In genomic region chr1:145962157-145963102, GRCh38 we compare ENCODE assay signal across 8 cellular contexts. TPM values are rescaled to one million over a fixed set of nuclear protein-coding genes. Genes with fewer than 3 reads are reported as not detected.
DNase-seq lines count a peak whose midpoint lies in the region; ATAC-seq and TF ChIP-seq lines count a peak whose summit lies in the region.

No MANE protein-coding gene starts in this region.

- H3K27me3 ChIP-seq in RWPE2 (ENCODE audit: insufficient read depth, poor library complexity, severe bottlenecking) (no peaks in the 10 kb centered on the region), brain microvascular endothelial cell (replicated peaks) (no peaks in the 10 kb centered on the region), kidney epithelial cell (ENCODE audit: control insufficient read depth, insufficient read depth, low read length) (no peaks in the 10 kb centered on the region)

- TF ChIP-seq CTCF in GM13976 (IDR thresholded peaks at IDR 0.05; ENCODE audit: borderline replicate concordance, control extremely low read depth, extremely low read depth, insufficient read depth, missing control alignments), result no peak
- no peak for TF ChIP-seq CTCF in RWPE2 (IDR thresholded peaks at IDR 0.05; ENCODE audit: poor library complexity, severe bottlenecking)
- no peak for TF ChIP-seq CTCF in brain microvascular endothelial cell (IDR thresholded peaks at IDR 0.05; ENCODE audit: low read depth, low read length, missing control alignments)
- TF ChIP-seq CTCF in kidney epithelial cell (IDR thresholded peaks at IDR 0.05; ENCODE audit: insufficient read depth, low read length, poor library complexity, severe bottlenecking), result no peak

- in situ Hi-C loops in GM13976 (cut with MboI; ENCODE audit: low sequenced_read_pairs, unreplicated experiment) (no loop called here), brain microvascular endothelial cell (cut with HindIII; ENCODE audit: low pct_ligation_motif_present, low sequenced_read_pairs) (no loop called here)

- no peaks in the 10 kb centered on the region for H3K36me3 ChIP-seq in RWPE2 (ENCODE audit: low read depth)
- H3K36me3 ChIP-seq in brain microvascular endothelial cell (replicated peaks), result no peaks in the 10 kb centered on the region
- H3K36me3 ChIP-seq in kidney epithelial cell (ENCODE audit: control insufficient read depth, insufficient read depth, low read length), result no peaks in the 10 kb centered on the region

- H3K27ac ChIP-seq in RWPE2 (ENCODE audit: poor library complexity, severe bottlenecking) (peak overlapping the region; percentile 80), brain microvascular endothelial cell (peak overlapping the region; percentile 11)

- ATAC-seq in RWPE2 (ENCODE audit: low read depth) (no peak), GM21786 (IDR thresholded peaks at IDR 0.05; ENCODE audit: unreplicated experiment) (no peak), HG02970 (IDR thresholded peaks at IDR 0.05; ENCODE audit: low FRiP score, unreplicated experiment) (no peak)

- peak; percentile 58 for DNase-seq in GM13976 (ENCODE audit: low spot score)
- peak; percentile 61 for DNase-seq in RWPE2 (ENCODE audit: low spot score)
- no peak for DNase-seq in brain microvascular endothelial cell
- no peak for DNase-seq in kidney epithelial cell (ENCODE audit: low read depth)
- DNase-seq in stimulated activated CD4-positive, alpha-beta T cell treated with anti-CD3 and anti-CD28 coated beads, Interleukin-1b, Interleukin-23, amount 100 ng/mL, for 48 hours, result peak; percentile 33
- no peak for DNase-seq in HPDE6-E6E7 (ENCODE audit: extremely low spot score)

- H3K4me3 ChIP-seq in RWPE2 (ENCODE audit: severe bottlenecking), result peak overlapping the region; percentile 35
- peak overlapping the region; percentile 77 for H3K4me3 ChIP-seq in brain microvascular endothelial cell (ENCODE audit: low read depth, low read length)
- peak overlapping the region; percentile 56 for H3K4me3 ChIP-seq in kidney epithelial cell (ENCODE audit: low read depth, low read length)

- H3K9me3 ChIP-seq in RWPE2 (ENCODE audit: severe bottlenecking), result no peaks in the 10 kb centered on the region

- peaks cover 15% of the 10 kb centered on the region for H3K4me1 ChIP-seq in RWPE2 (ENCODE audit: insufficient read depth, poor library complexity, severe bottlenecking)

RNA-seq across cellular contexts. Expression of gene ANKRD34A, which starts 1.9 kb away (rescaled TPM):
- total RNA-seq in kidney epithelial cell, result 0.46 TPM in 1 of 2 replicates, not detected in the other

RNA-seq across cellular contexts. Expression of gene POLR3GL, which starts 2.1 kb away (rescaled TPM):
- 12.2 and 14.3 TPM in 2 replicates for total RNA-seq in kidney epithelial cell

RNA-seq across cellular contexts. Expression of gene LIX1L, which starts 4.6 kb away (rescaled TPM):
- 23.2 and 28.0 TPM in 2 replicates for total RNA-seq in kidney epithelial cell

RNA-seq across cellular contexts. Expression of gene TXNIP, which starts 33.9 kb away (rescaled TPM):
- total RNA-seq in kidney epithelial cell, result 14.7 and 19.0 TPM in 2 replicates

RNA-seq across cellular contexts. Expression of gene RBM8A, which starts 35.1 kb away (rescaled TPM):
- 159 and 173 TPM in 2 replicates for total RNA-seq in kidney epithelial cell

Comparison
In these comparisons a context has a peak if more than half of its experiments do, and no peak if none do; other contexts are left out.
1. DNase-seq: peak in GM13976 (single experiment), RWPE2 (single experiment) and stimulated activated CD4-positive, alpha-beta T cell treated with anti-CD3 and anti-CD28 coated beads, Interleukin-1b, Interleukin-23, amount 100 ng/mL, for 48 hours (single experiment); none in brain microvascular endothelial cell (single experiment), kidney epithelial cell (single experiment) and HPDE6-E6E7 (single experiment).
2. Peak in every context shown above with its lines, with median percentiles within 50 percentile points of each other: H3K4me3 ChIP-seq.